ENCODE assay signal across 15 cellular contexts in genomic region chrX:15619053-15619772, GRCh38. TPM values are rescaled to one million over a fixed set of nuclear protein-coding genes. Genes with fewer than 3 reads are reported as not detected.
A peak's percentile ranks its signal among the peaks of the same experiment; 100 is the strongest.
DNase-seq lines count a peak whose midpoint lies in the region; ATAC-seq and TF ChIP-seq lines count a peak whose summit lies in the region.
"Had no signal": no experiment of that assay in that cellular context is flagged by ENCODE, and none has a peak within 500 bp of the region (broad histone marks: within the 10 kb centered on the region; RNA-seq: fewer than 3 reads in every experiment).

No MANE protein-coding gene starts in this region.

- H3K36me3 ChIP-seq in IMR-90 (ENCODE audit: control insufficient read depth, insufficient read depth, low read length), result no peaks in the 10 kb centered on the region

- no peak for TF ChIP-seq RAD21 in IMR-90 (IDR thresholded peaks at IDR 0.05; ENCODE audit: low read length)

- no peak overlapping the region for H2BK5ac ChIP-seq in IMR-90 (ENCODE audit: low read depth, low read length, poor library complexity, severe bottlenecking)

- H3K9ac ChIP-seq in IMR-90 (ENCODE audit: low read depth, low read length), result no peak overlapping the region

- H3K23ac ChIP-seq in IMR-90 (ENCODE audit: low read depth, low read length), result no peak overlapping the region

- H3K4me2 ChIP-seq in IMR-90 (ENCODE audit: low read depth, low read length), result no peak overlapping the region

- no TSS peak for BruUV-seq in IMR-90 (replicated peaks; lab: Mats Ljungman, UMichigan)

- H3K4me3 ChIP-seq in IMR-90 (ENCODE audit: insufficient read depth, low read depth, low read length) (no peak overlapping the region), astrocyte of the spinal cord (ENCODE audit: low read depth, low read length) (no peak overlapping the region)

- H4K91ac ChIP-seq in IMR-90 (ENCODE audit: insufficient read depth, low read depth, low read length), result no peak overlapping the region

- H3K27ac ChIP-seq in IMR-90 (ENCODE audit: insufficient read depth, low read length), result no peak overlapping the region

- intact Hi-C loops in IMR-90 (cut with micrococcal nuclease) (no loop called here), left cardiac atrium (cut with DNase I) (no loop called here)

- no peak for ATAC-seq in IMR-90 (ENCODE audit: low read depth)
- ATAC-seq in GM18870 (IDR thresholded peaks at IDR 0.05; ENCODE audit: unreplicated experiment), result no peak
- no peak for ATAC-seq in left cardiac atrium
- ATAC-seq: stimulated activated memory B cell treated with anti-CD40 and anti-IgM and Interleukin-4, amounts not matched to agents 10 μg/mL and 1 μg/mL and 100 μg/mL, for 72 hours had no signal

- WGBS in IMR-90 (ENCODE audit: extremely low coverage in 2 of 2, insufficient read length in 1 of 2), 2 experiments, result no CpG with 5 or more reads among the region's 3 CpGs

- DNase-seq in ACHN (peak; percentile 19), IMR-90 (peak; percentile 2), astrocyte of the spinal cord (ENCODE audit: low read depth, low spot score) (peak; percentile 38), islet precursor cell (peak; percentile 81), superior temporal gyrus (ENCODE audit: extremely low spot score) (no peak), left cardiac atrium (no peak)
- no peak for DNase-seq in activated CD4-positive, alpha-beta T cell treated with anti-CD3 and anti-CD28 coated beads, Interleukin-2, amount 10 ng/mL, durations not matched to agents 7 days and 5 days
- DNase-seq: NCI-H524 treated with DMSO at 0.1 percent for 48 hours; posterior cingulate gyrus; SHP77 treated with DMSO at 0.1 percent for 48 hours; stimulated activated CD4-positive, alpha-beta T cell treated with anti-CD3 and anti-CD28 coated beads, Interleukin-2, amount 100 ng/mL, for 24 hours had no signal

- no peak overlapping the region for H3K14ac ChIP-seq in IMR-90 (replicated peaks; ENCODE audit: low read depth, low read length)

- no peaks in the 10 kb centered on the region for H3K9me1 ChIP-seq in IMR-90 (ENCODE audit: insufficient read depth, low read length)

- H4K20me1 ChIP-seq in IMR-90 (ENCODE audit: insufficient read depth, low read length), result no peaks in the 10 kb centered on the region

- H3K18ac ChIP-seq in IMR-90 (ENCODE audit: low read depth, low read length), result no peak overlapping the region

- POLR2A ChIA-PET in IMR-90 (lab: Charles Lee; ENCODE audit: unreplicated experiment), result no interaction called here
- POLR2A ChIA-PET in activated CD4-positive, alpha-beta T cell treated with anti-CD3 and anti-CD28 coated beads, Interleukin-2, amount 10 ng/mL, durations not matched to agents 7 days and 5 days (lab: Charles Lee), result no interaction called here

- no peak overlapping the region for H4K8ac ChIP-seq in IMR-90 (ENCODE audit: low read depth in 2 of 2, low read length in 2 of 2)

- no peaks in the 10 kb centered on the region for H3K4me1 Mint-ChIP-seq in activated CD4-positive, alpha-beta T cell treated with anti-CD3 and anti-CD28 coated beads, Interleukin-2, amount 10 ng/mL, durations not matched to agents 7 days and 5 days
- H3K4me1 Mint-ChIP-seq: stimulated activated memory B cell treated with anti-CD40 and anti-IgM and Interleukin-4, amounts not matched to agents 10 μg/mL and 1 μg/mL and 100 μg/mL, for 72 hours had no signal

- H3K36me3 Mint-ChIP-seq in activated CD4-positive, alpha-beta T cell treated with anti-CD3 and anti-CD28 coated beads, Interleukin-2, amount 10 ng/mL, durations not matched to agents 7 days and 5 days (ENCODE audit: low read depth), result no peaks in the 10 kb centered on the region
- H3K36me3 Mint-ChIP-seq: mesothelial cell of epicardium; stimulated activated memory B cell treated with anti-CD40 and anti-IgM and Interleukin-4, amounts not matched to agents 10 μg/mL and 1 μg/mL and 100 μg/mL, for 72 hours had no signal

- no peak overlapping the region for H4K5ac ChIP-seq in IMR-90 (ENCODE audit: low read depth, low read length)

- H3K4me1 ChIP-seq in IMR-90 (ENCODE audit: control insufficient read depth, insufficient read depth, low read length), result no peaks in the 10 kb centered on the region

- H3K4ac ChIP-seq in IMR-90 (ENCODE audit: low read depth, low read length), result no peak overlapping the region

- dilution Hi-C loops in IMR-90 (cut with HindIII; ENCODE audit: low sequenced_read_pairs, unreplicated experiment), result no loop called here

- TF ChIP-seq CTCF in IMR-90 (conservative IDR thresholded peaks at IDR 0.05; ENCODE audit: low read depth, low read length), result no peak
- TF ChIP-seq CTCF in astrocyte of the spinal cord (IDR thresholded peaks at IDR 0.05; ENCODE audit: low read depth, low read length), result no peak

- H2BK120ac ChIP-seq in IMR-90 (ENCODE audit: low read depth, low read length), result no peak overlapping the region

- H3K27me3 Mint-ChIP-seq in activated CD4-positive, alpha-beta T cell treated with anti-CD3 and anti-CD28 coated beads, Interleukin-2, amount 10 ng/mL, durations not matched to agents 7 days and 5 days, result peaks cover 4% of the 10 kb centered on the region
- H3K27me3 Mint-ChIP-seq: stimulated activated memory B cell treated with anti-CD40 and anti-IgM and Interleukin-4, amounts not matched to agents 10 μg/mL and 1 μg/mL and 100 μg/mL, for 72 hours had no signal

- H3K9me3 Mint-ChIP-seq in activated CD4-positive, alpha-beta T cell treated with anti-CD3 and anti-CD28 coated beads, Interleukin-2, amount 10 ng/mL, durations not matched to agents 7 days and 5 days, result no peaks in the 10 kb centered on the region
- H3K9me3 Mint-ChIP-seq: stimulated activated memory B cell treated with anti-CD40 and anti-IgM and Interleukin-4, amounts not matched to agents 10 μg/mL and 1 μg/mL and 100 μg/mL, for 72 hours had no signal

- no peak overlapping the region for H3K56ac ChIP-seq in IMR-90 (ENCODE audit: extremely low read depth, insufficient read depth, low read length)

- no peaks in the 10 kb centered on the region; the same call in 1 of the 2 replicates for H3K27me3 ChIP-seq in IMR-90 (ENCODE audit: control insufficient read depth, insufficient read depth, low read length)

- no peak overlapping the region for H2AK9ac ChIP-seq in IMR-90 (replicated peaks; ENCODE audit: low read depth, low read length, poor library complexity)

- H3K79me1 ChIP-seq in IMR-90 (ENCODE audit: low read depth in 1 of 2, low read length in 2 of 2), result no peaks in the 10 kb centered on the region

- H3K4me3 Mint-ChIP-seq in activated CD4-positive, alpha-beta T cell treated with anti-CD3 and anti-CD28 coated beads, Interleukin-2, amount 10 ng/mL, durations not matched to agents 7 days and 5 days, result no peak overlapping the region
- H3K4me3 Mint-ChIP-seq: mesothelial cell of epicardium; stimulated activated memory B cell treated with anti-CD40 and anti-IgM and Interleukin-4, amounts not matched to agents 10 μg/mL and 1 μg/mL and 100 μg/mL, for 72 hours had no signal

- CTCF ChIA-PET in IMR-90 (lab: Yijun Ruan, JAX), result no interaction called here
- CTCF ChIA-PET in activated CD4-positive, alpha-beta T cell treated with anti-CD3 and anti-CD28 coated beads, Interleukin-2, amount 10 ng/mL, durations not matched to agents 7 days and 5 days (lab: Charles Lee), result no interaction called here

- H3K9me3 ChIP-seq in IMR-90 (ENCODE audit: control insufficient read depth, insufficient read depth, low read length), result no peaks in the 10 kb centered on the region

- H3K27ac Mint-ChIP-seq in activated CD4-positive, alpha-beta T cell treated with anti-CD3 and anti-CD28 coated beads, Interleukin-2, amount 10 ng/mL, durations not matched to agents 7 days and 5 days, result no peak overlapping the region
- H3K27ac Mint-ChIP-seq: mesothelial cell of epicardium; stimulated activated memory B cell treated with anti-CD40 and anti-IgM and Interleukin-4, amounts not matched to agents 10 μg/mL and 1 μg/mL and 100 μg/mL, for 72 hours had no signal

- no peak overlapping the region for H2AFZ ChIP-seq in IMR-90 (replicated peaks; ENCODE audit: low read length, poor library complexity)

- no peak overlapping the region for H2BK20ac ChIP-seq in IMR-90 (ENCODE audit: low read depth, low read length)

- in situ Hi-C loops in ACHN (cut with HindIII; ENCODE audit: low pct_ligation_motif_present, low pct_unique_long_range_greater_than_20kb, low sequenced_read_pairs) (no loop called here), IMR-90 (cut with MboI; ENCODE audit: low sequenced_read_pairs) (no loop called here), astrocyte of the spinal cord (cut with HindIII; ENCODE audit: low sequenced_read_pairs) (no loop called here)

- TF ChIP-seq POLR2A in IMR-90 (IDR thresholded peaks at IDR 0.05; ENCODE audit: low read depth, low read length), result no peak

- H2BK15ac ChIP-seq in IMR-90 (ENCODE audit: low read depth, low read length), result no peak overlapping the region

- no peak overlapping the region for H2AK5ac ChIP-seq in IMR-90 (ENCODE audit: low read depth, low read length)

TF ChIP-seq in IMR-90, 13 proteins besides CTCF, POLR2A, EP300 and RAD21:
- TF ChIP-seq, protein P1, sequence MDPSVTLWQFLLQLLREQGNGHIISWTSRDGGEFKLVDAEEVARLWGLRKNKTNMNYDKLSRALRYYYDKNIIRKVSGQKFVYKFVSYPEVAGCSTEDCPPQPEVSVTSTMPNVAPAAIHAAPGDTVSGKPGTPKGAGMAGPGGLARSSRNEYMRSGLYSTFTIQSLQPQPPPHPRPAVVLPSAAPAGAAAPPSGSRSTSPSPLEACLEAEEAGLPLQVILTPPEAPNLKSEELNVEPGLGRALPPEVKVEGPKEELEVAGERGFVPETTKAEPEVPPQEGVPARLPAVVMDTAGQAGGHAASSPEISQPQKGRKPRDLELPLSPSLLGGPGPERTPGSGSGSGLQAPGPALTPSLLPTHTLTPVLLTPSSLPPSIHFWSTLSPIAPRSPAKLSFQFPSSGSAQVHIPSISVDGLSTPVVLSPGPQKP (IDR thresholded peaks at IDR 0.05; ENCODE audit: borderline replicate concordance, low read depth, low read length), result no peak
- TF ChIP-seq CEBPB (IDR thresholded peaks at IDR 0.05; ENCODE audit: low read depth, low read length), result no peak

RNA-seq across cellular contexts. Expression of gene ACE2, which starts 18.5 kb away (rescaled TPM):
- total RNA-seq in IMR-90 (2012; rRNA removed), result not detected in 2 replicates
- not detected in 2 replicates for polyA plus RNA-seq in IMR-90 (2012; rRNA removed)
- not detected in 2 replicates for polyA plus RNA-seq in IMR-90 (2012; cell fraction: cytosol; rRNA removed)
- polyA plus RNA-seq in IMR-90 (2012; cell fraction: nucleus; rRNA removed; ENCODE audit: low replicate concordance), result not detected in 2 replicates
- 10 to 100 TPM; 14.3 to 17.2 TPM for total RNA-seq in left cardiac atrium
- total RNA-seq in activated CD4-positive, alpha-beta T cell treated with anti-CD3 and anti-CD28 coated beads, Interleukin-2, amount 10 ng/mL, durations not matched to agents 7 days and 5 days, result not detected
- total RNA-seq: G401 had no signal

RNA-seq across cellular contexts. Expression of gene CLTRN, which starts 45.4 kb away (rescaled TPM):
- total RNA-seq in IMR-90 (2012; rRNA removed), result under 0.01 TPM in 2 replicates
- polyA plus RNA-seq in IMR-90 (2012; rRNA removed), result 0.16 and 0.17 TPM in 2 replicates
- polyA plus RNA-seq in IMR-90 (2012; cell fraction: cytosol; rRNA removed), result 0.04 TPM in 1 of 2 replicates, not detected in the other
- 0.03 and 0.68 TPM in 2 replicates for polyA plus RNA-seq in IMR-90 (2012; cell fraction: nucleus; rRNA removed; ENCODE audit: low replicate concordance)
- under 1 TPM; 0.31 to 0.53 TPM for total RNA-seq in left cardiac atrium
- total RNA-seq in activated CD4-positive, alpha-beta T cell treated with anti-CD3 and anti-CD28 coated beads, Interleukin-2, amount 10 ng/mL, durations not matched to agents 7 days and 5 days, result under 1 TPM; 0.17 to 0.21 TPM
- total RNA-seq: G401 had no signal

Comparison
In these comparisons a context has a peak if more than half of its experiments do, and no peak if none do; other contexts are left out.
1. DNase-seq: peak in ACHN (single experiment), IMR-90 (single experiment), astrocyte of the spinal cord (single experiment) and islet precursor cell (single experiment); none in superior temporal gyrus (single experiment), left cardiac atrium (single experiment) and activated CD4-positive, alpha-beta T cell treated with anti-CD3 and anti-CD28 coated beads, Interleukin-2, amount 10 ng/mL, durations not matched to agents 7 days and 5 days (single experiment).
2. RNA of gene ACE2, which starts 18.5 kb away (total RNA-seq): 14.3 to 17.2 TPM in left cardiac atrium; not detected in IMR-90 and not detected in activated CD4-positive, alpha-beta T cell treated with anti-CD3 and anti-CD28 coated beads, Interleukin-2, amount 10 ng/mL, durations not matched to agents 7 days and 5 days; every median in the first group is over 10 times any median in the second.